Comparison of ENCODE assay signal across 7 cellular contexts in genomic region chr10:4131407-4132215, GRCh38.
DNase-seq lines count a peak whose midpoint lies in the region; ATAC-seq and TF ChIP-seq lines count a peak whose summit lies in the region.

No MANE protein-coding gene starts in this region.

- H3K4me1 ChIP-seq in HCT116 (ENCODE audit: control insufficient read depth in 1 of 2, insufficient read depth in 2 of 2, low read length in 2 of 2): peaks cover 10 to 23% of the 10 kb centered on the region in 2 experiments
- H3K4me1 ChIP-seq in MM.1S (ENCODE audit: low read length): peaks cover 52% of the 10 kb centered on the region
- peaks cover 9 to 17% of the 10 kb centered on the region in 2 donors for H3K4me1 ChIP-seq in ascending aorta
- H3K4me1 ChIP-seq in aorta (ENCODE audit: control insufficient read depth in 1 of 2, insufficient read depth in 2 of 2, low read length in 2 of 2): peaks cover 1 to 2% of the 10 kb centered on the region in 2 donors

- POLR2A ChIA-PET in HCT116 (lab: Charles Lee): no interaction called here

- H3K4me3 ChIP-seq in HCT116 (replicated peaks in 1 of 2; ENCODE audit: low read depth in 1 of 2, low read length in 2 of 2) (no peak overlapping the region), MM.1S (ENCODE audit: low read length) (peak overlapping the region; percentile 31), ascending aorta (no peak overlapping the region), aorta (ENCODE audit: low read length in 2 of 2) (no peak overlapping the region)

- no TSS peak for BruUV-seq in HCT116 (replicated peaks; lab: Mats Ljungman, UMichigan)

- intact Hi-C loops in HCT116 (cut with micrococcal nuclease) (no loop called here), ascending aorta (cut with DNase I) (loop anchor here (5.0 kb wide), 2 partner anchors 79 to 111 kb away; no protein-coding TSS in a partner anchor), aorta (cut with DNase I) (loop anchor here in 1 of 2 donors (5.0 kb wide), 1 partner anchor 111 kb away; no protein-coding TSS in a partner anchor)

- H3K27me3 ChIP-seq in HCT116 (ENCODE audit: insufficient read depth, low read length) (no peaks in the 10 kb centered on the region), MM.1S (replicated peaks; ENCODE audit: insufficient read depth, low read length) (no peaks in the 10 kb centered on the region), ascending aorta (no peaks in the 10 kb centered on the region), aorta (ENCODE audit: control insufficient read depth in 1 of 2, insufficient read depth in 2 of 2, low read length in 1 of 2) (no peaks in the 10 kb centered on the region)

- no peak overlapping the region for H3K27ac ChIP-seq in HCT116 (ENCODE audit: low read depth, low read length)
- H3K27ac ChIP-seq in MM.1S (ENCODE audit: low read length): peak overlapping the region; percentile 91
- H3K27ac ChIP-seq in ascending aorta: peak overlapping the region; percentile 70 to 73
- peak overlapping the region in 1 of 2 donors; percentile 71 for H3K27ac ChIP-seq in aorta (ENCODE audit: low read depth in 1 of 2, low read length in 2 of 2)

- H3K4me2 ChIP-seq in HCT116 (ENCODE audit: low read length) (peak overlapping the region; percentile 55), MM.1S (ENCODE audit: low read depth, low read length) (peak overlapping the region; percentile 85)

- TF ChIP-seq RAD21 in HCT116 (IDR thresholded peaks at IDR 0.05; ENCODE audit: low read depth): peak; percentile 5; the same call in 1 of the 2 replicates

- 32 to 39% methylated on average over 5 of the region's 5 CpGs for WGBS in aorta, 2 donors

- H4K20me1 ChIP-seq in HCT116 (ENCODE audit: insufficient read depth) (no peaks in the 10 kb centered on the region), MM.1S (ENCODE audit: insufficient read depth, low read length) (no peaks in the 10 kb centered on the region)

- peak overlapping the region; percentile 80 for H2AFZ ChIP-seq in HCT116 (ENCODE audit: low read depth, low read length, poor library complexity, severe bottlenecking)
- H2AFZ ChIP-seq in MM.1S (ENCODE audit: low read length): peak overlapping the region; percentile 52; the same call in 1 of the 2 replicates

- RAD21 ChIA-PET in HCT116 (lab: Charles Lee; ENCODE audit: low non-redundant PET in 1 of 2, low total read pairs in 2 of 2, uncharacterized antibody in 2 of 2, unreplicated experiment in 2 of 2): no interaction called here

- H3K9ac ChIP-seq in HCT116 (ENCODE audit: low read length) (no peak overlapping the region), MM.1S (ENCODE audit: low read length) (peak overlapping the region; percentile 66)

- no peak for TF ChIP-seq POLR2A in HCT116 (IDR thresholded peaks at IDR 0.05; ENCODE audit: borderline replicate concordance, extremely low read depth, insufficient read depth, insufficient read length)

- DNase-seq in HCT116 (ENCODE audit: low read depth, low spot score): no peak
- DNase-seq in MM.1S: peak; percentile 92
- DNase-seq in ascending aorta (ENCODE audit: low spot score in 2 of 2): no peak
- no peak for DNase-seq in left lobe of liver (ENCODE audit: low spot score)
- no peak for DNase-seq in aorta
- DNase-seq in NCI-H2029 treated with DMSO at 0.1 percent for 48 hours (lab: John Stamatoyannopoulos, UW): no peak

- TF ChIP-seq CTCF in HCT116 (IDR thresholded peaks at IDR 0.05 in 2 of 3, conservative IDR thresholded peaks at IDR 0.05 in 1 of 3; ENCODE audit: borderline replicate concordance in 1 of 3, insufficient read depth in 1 of 3, low read depth in 2 of 3, low read length in 2 of 3) (no peak), MM.1S (IDR thresholded peaks at IDR 0.05; ENCODE audit: low read length) (no peak), ascending aorta (IDR thresholded peaks at IDR 0.05) (no peak)

- no peaks in the 10 kb centered on the region for H3K79me2 ChIP-seq in HCT116 (ENCODE audit: insufficient read depth, low read length)
- no peaks in the 10 kb centered on the region for H3K79me2 ChIP-seq in MM.1S (ENCODE audit: low read length)

- no peaks in the 10 kb centered on the region for H3K36me3 ChIP-seq in HCT116 (ENCODE audit: control insufficient read depth in 1 of 2, insufficient read depth in 2 of 2, low read length in 2 of 2)
- H3K36me3 ChIP-seq in MM.1S (replicated peaks; ENCODE audit: insufficient read depth, low read length): no peaks in the 10 kb centered on the region
- H3K36me3 ChIP-seq in ascending aorta: no peaks in the 10 kb centered on the region
- H3K36me3 ChIP-seq in aorta (ENCODE audit: control insufficient read depth in 1 of 2, insufficient read depth in 2 of 2, low read length in 1 of 2): no peaks in the 10 kb centered on the region

- CTCF ChIA-PET in HCT116 (lab: Charles Lee): no interaction called here

- H3F3A ChIP-seq in MM.1S (ENCODE audit: insufficient read depth, low read length): peaks cover 24% of the 10 kb centered on the region

- no peaks in the 10 kb centered on the region for H3K9me3 ChIP-seq in HCT116 (ENCODE audit: control insufficient read depth in 1 of 2, insufficient read depth in 1 of 2, low read depth in 1 of 2, low read length in 2 of 2)
- no peaks in the 10 kb centered on the region for H3K9me3 ChIP-seq in MM.1S (replicated peaks; ENCODE audit: insufficient read depth, low read length)
- no peaks in the 10 kb centered on the region for H3K9me3 ChIP-seq in ascending aorta
- no peaks in the 10 kb centered on the region for H3K9me3 ChIP-seq in aorta (ENCODE audit: control insufficient read depth, low read length)

- ATAC-seq in GM18499 (IDR thresholded peaks at IDR 0.05; ENCODE audit: insufficient read depth, unreplicated experiment) (peak; percentile 53), HCT116 (peak; percentile 54; the same call in 1 of the 2 replicates), left lobe of liver (peak; percentile 44), aorta (ENCODE audit: low FRiP score) (peak; percentile 84)

- H3K9me2 ChIP-seq in HCT116 (ENCODE audit: insufficient read depth): no peaks in the 10 kb centered on the region
- no peaks in the 10 kb centered on the region for H3K9me2 ChIP-seq in MM.1S (replicated peaks; ENCODE audit: insufficient read depth, low read length)

TF ChIP-seq in HCT116, 20 proteins besides CTCF, POLR2A, EP300 and RAD21:
- TF ChIP-seq CEBPB (IDR thresholded peaks at IDR 0.05; ENCODE audit: low read depth) (peak; percentile 67; the same call in 1 of the 2 replicates), ZNF274 (IDR thresholded peaks at IDR 0.05; ENCODE audit: low read depth, low read length) (no peak), SP1 (IDR thresholded peaks at IDR 0.05; ENCODE audit: low read depth) (peak; percentile 47; the same call in 1 of the 2 replicates), POLR2AphosphoS5 (IDR thresholded peaks at IDR 0.05; ENCODE audit: low read depth, low read length) (no peak), FOSL1 (IDR thresholded peaks at IDR 0.05; ENCODE audit: low read depth) (peak; percentile 62), CBX3 (IDR thresholded peaks at IDR 0.05; ENCODE audit: low read depth) (0 out of 2 replicates have a peak, but pooled peaks have one; percentile 15)
